Comparison of ENCODE assay signal across 6 cellular contexts in genomic region chr12:56115329-56115728, GRCh38. TPM values are rescaled to one million over a fixed set of nuclear protein-coding genes. Genes with fewer than 3 reads are reported as not detected.
DNase-seq lines count a peak whose midpoint lies in the region; ATAC-seq and TF ChIP-seq lines count a peak whose summit lies in the region.

No MANE protein-coding gene starts in this region.

- CTCF ChIA-PET in CD4-positive, alpha-beta T cell (lab: Charles Lee): interaction anchor here (0.9 to 3.5 kb wide), 3 partner anchors 11 to 68 kb away, joined by 3 to 19 read pairs (median 4); no protein-coding TSS in a partner anchor

- no peaks in the 10 kb centered on the region for H4K20me1 ChIP-seq in SU-DHL-6 (ENCODE audit: low read depth, low read length)

- H3K27ac Mint-ChIP-seq in CD4-positive, alpha-beta T cell: peak overlapping the region; percentile 94

- H3K27ac ChIP-seq in CD4-positive, alpha-beta T cell (ENCODE audit: low read depth, low read length): peak overlapping the region; percentile 75
- H3K27ac ChIP-seq in SU-DHL-6 (ENCODE audit: low read depth, low read length): peak overlapping the region; percentile 91

- H2AFZ ChIP-seq in SU-DHL-6 (ENCODE audit: low read depth, low read length, severe bottlenecking): no peak overlapping the region

- no peak for ATAC-seq in CD4-positive, alpha-beta T cell (ENCODE audit: poor library complexity)
- ATAC-seq in HG03354 (IDR thresholded peaks at IDR 0.05; ENCODE audit: poor library complexity, severe bottlenecking, unreplicated experiment): no peak

- H3K4me3 Mint-ChIP-seq in CD4-positive, alpha-beta T cell: peak overlapping the region; percentile 97

- H3K9me3 Mint-ChIP-seq in CD4-positive, alpha-beta T cell: no peaks in the 10 kb centered on the region

- peaks cover 75% of the 10 kb centered on the region for H3F3A ChIP-seq in SU-DHL-6 (ENCODE audit: insufficient read depth)

- H3K9me3 ChIP-seq in CD4-positive, alpha-beta T cell (ENCODE audit: control insufficient read depth, low read length): no peaks in the 10 kb centered on the region
- no peaks in the 10 kb centered on the region for H3K9me3 ChIP-seq in SU-DHL-6 (ENCODE audit: insufficient read depth, low read length)

- POLR2A ChIA-PET in CD4-positive, alpha-beta T cell (lab: Charles Lee): interaction anchor here (0.7 to 6.1 kb wide), 9 partner anchors 8 to 386 kb away, joined by 3 to 233 read pairs (median 22); partner anchors contain the start of genes ESYT1, PA2G4 and RAB5B

- intact Hi-C loops in CD4-positive, alpha-beta T cell (cut with DNase I, micrococcal nuclease): loop anchor here (5.0 to 10.0 kb wide), 3 partner anchors 37 to 479 kb away; partner anchors contain the start of genes PYM1 (in 2 of the 2) and MYL6B (in 1 of the 2)

- peak overlapping the region; percentile 85 for H3K9ac ChIP-seq in SU-DHL-6 (ENCODE audit: low read length)

- H3K27me3 ChIP-seq in CD4-positive, alpha-beta T cell (ENCODE audit: control insufficient read depth, insufficient read depth, low read length): no peaks in the 10 kb centered on the region
- no peaks in the 10 kb centered on the region for H3K27me3 ChIP-seq in SU-DHL-6 (ENCODE audit: low read length)

- no peak for TF ChIP-seq CTCF in CD4-positive, alpha-beta T cell (IDR thresholded peaks at IDR 0.05)
- TF ChIP-seq CTCF in SU-DHL-6 (IDR thresholded peaks at IDR 0.05; ENCODE audit: insufficient read depth, low read length, poor library complexity, severe bottlenecking): no peak

- H3K36me3 Mint-ChIP-seq in CD4-positive, alpha-beta T cell (ENCODE audit: low read depth): peaks cover 69% of the 10 kb centered on the region

- H3K27me3 Mint-ChIP-seq in CD4-positive, alpha-beta T cell: no peaks in the 10 kb centered on the region

- no peak for DNase-seq in CD4-positive, alpha-beta T cell
- DNase-seq in islet precursor cell (peak; percentile 79), Kasumi-1 (lab: John Stamatoyannopoulos, UW) (no peak)
- no peak for DNase-seq in stimulated activated CD4-positive, alpha-beta T cell treated with anti-CD3 and anti-CD28 coated beads, Interleukin-4, amount 100 ng/mL, for 24 hours

- H3K79me2 ChIP-seq in SU-DHL-6 (ENCODE audit: insufficient read depth, low read length): peaks cover 21% of the 10 kb centered on the region

- H3K9me2 ChIP-seq in SU-DHL-6 (replicated peaks; ENCODE audit: insufficient read depth, low read length): no peaks in the 10 kb centered on the region

- peaks cover 28% of the 10 kb centered on the region for H3K4me1 Mint-ChIP-seq in CD4-positive, alpha-beta T cell (ENCODE audit: low read depth)

- H3K4me2 ChIP-seq in SU-DHL-6 (ENCODE audit: low read depth, low read length, poor library complexity, severe bottlenecking): peak overlapping the region; percentile 86

- peaks cover 16% of the 10 kb centered on the region for H3K36me3 ChIP-seq in SU-DHL-6 (ENCODE audit: low read length)

- peak overlapping the region; percentile 89 for H3K4me3 ChIP-seq in SU-DHL-6 (ENCODE audit: insufficient read depth, low read length, poor library complexity, severe bottlenecking)

RNA-seq across cellular contexts. Expression of gene RPL41, which starts 1.1 kb away (rescaled TPM):
- total RNA-seq in CD4-positive, alpha-beta T cell: 1,000 to 10,000 TPM; 5,865 to 5,989 TPM

RNA-seq across cellular contexts. Expression of gene ZC3H10, which starts 2.7 kb away (rescaled TPM):
- total RNA-seq in CD4-positive, alpha-beta T cell: 1 to 10 TPM; 6.3 to 8.9 TPM

RNA-seq across cellular contexts. Expression of gene PA2G4, which starts 11.0 kb away (rescaled TPM):
- 10 to 100 TPM; 51.0 to 61.0 TPM for total RNA-seq in CD4-positive, alpha-beta T cell

RNA-seq across cellular contexts. Expression of gene ESYT1, which starts 12.7 kb away (rescaled TPM):
- total RNA-seq in CD4-positive, alpha-beta T cell: 10 to 100 TPM; 88.5 to 90.3 TPM

RNA-seq across cellular contexts. Expression of gene ERBB3, which starts 35.4 kb away (rescaled TPM):
- under 1 TPM; 0.22 to 0.47 TPM for total RNA-seq in CD4-positive, alpha-beta T cell
